15 cellular contexts compared by ENCODE assay signal in the genomic region with DNA sequence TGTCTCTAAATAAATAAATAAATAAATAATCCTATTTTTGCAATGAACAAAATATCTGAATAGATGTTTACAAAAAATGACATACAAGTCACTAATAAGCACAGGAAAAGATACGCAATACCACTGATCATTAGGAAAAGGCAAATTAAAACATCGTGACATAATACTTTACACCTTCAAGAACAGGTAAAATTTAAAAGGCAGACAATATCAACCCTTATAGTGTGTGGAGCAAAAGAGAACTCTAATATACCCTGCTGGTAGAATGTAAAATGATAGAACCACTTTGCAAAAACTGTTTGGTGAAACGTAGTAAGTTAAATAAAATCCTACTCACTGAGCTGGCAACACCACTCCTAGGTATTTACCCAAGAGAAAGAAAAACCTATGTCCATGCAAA.
DNase-seq lines count a peak whose midpoint lies in the region; ATAC-seq and TF ChIP-seq lines count a peak whose summit lies in the region.
"Had no signal": no experiment of that assay in that cellular context is flagged by ENCODE, and none has a peak within 500 bp of the region (broad histone marks: within the 10 kb centered on the region; RNA-seq: fewer than 3 reads in every experiment).

No MANE protein-coding gene starts in this region.

- peaks cover 4% of the 10 kb centered on the region for H3K4me1 Mint-ChIP-seq in activated naive CD4-positive, alpha-beta T cell treated with anti-CD3 and anti-CD28 coated beads, Interleukin-2, amount 50 U/mL, for 24 hours
- H3K4me1 Mint-ChIP-seq in endothelial cell (ENCODE audit: unreplicated experiment): no peaks in the 10 kb centered on the region
- H3K4me1 Mint-ChIP-seq: IgD-negative memory B cell had no signal

- no peak overlapping the region for H2AK5ac ChIP-seq in IMR-90 (ENCODE audit: low read depth, low read length)

- H2BK5ac ChIP-seq in IMR-90 (ENCODE audit: low read depth, low read length, poor library complexity, severe bottlenecking): no peak overlapping the region

- H3K18ac ChIP-seq in IMR-90 (ENCODE audit: low read depth, low read length): no peak overlapping the region; the same call in 1 of the 2 replicates

- in situ Hi-C loops in IMR-90 (cut with MboI; ENCODE audit: low sequenced_read_pairs): no loop called here

- H3K27me3 Mint-ChIP-seq in activated naive CD4-positive, alpha-beta T cell treated with anti-CD3 and anti-CD28 coated beads, Interleukin-2, amount 50 U/mL, for 24 hours: no peaks in the 10 kb centered on the region
- H3K27me3 Mint-ChIP-seq in endothelial cell (ENCODE audit: unreplicated experiment): no peaks in the 10 kb centered on the region
- H3K27me3 Mint-ChIP-seq: CD4-positive, CD25-positive, alpha-beta regulatory T cell; CD8-positive, alpha-beta memory T cell; IgD-negative memory B cell had no signal

- no peaks in the 10 kb centered on the region for H3K27me3 ChIP-seq in IMR-90 (ENCODE audit: control insufficient read depth, insufficient read depth, low read length)
- H3K27me3 ChIP-seq: BE2C had no signal

- no peak overlapping the region for H2BK120ac ChIP-seq in IMR-90 (ENCODE audit: low read depth, low read length)

- no peak overlapping the region for H3K23ac ChIP-seq in IMR-90 (ENCODE audit: low read depth, low read length)

- no peak overlapping the region for H3K27ac ChIP-seq in IMR-90 (ENCODE audit: insufficient read depth, low read length)

- no peak overlapping the region for H2BK20ac ChIP-seq in IMR-90 (ENCODE audit: low read depth, low read length)

- dilution Hi-C loops in IMR-90 (cut with HindIII; ENCODE audit: low sequenced_read_pairs, unreplicated experiment): no loop called here

- H3K4ac ChIP-seq in IMR-90 (ENCODE audit: low read depth, low read length): no peak overlapping the region

- intact Hi-C loops in IMR-90 (cut with micrococcal nuclease): no loop called here

- H2AK9ac ChIP-seq in IMR-90 (replicated peaks; ENCODE audit: low read depth, low read length, poor library complexity): no peak overlapping the region

- peaks cover 2% of the 10 kb centered on the region; the same call in 1 of the 2 replicates for H3K4me1 ChIP-seq in IMR-90 (ENCODE audit: control insufficient read depth, insufficient read depth, low read length)
- H3K4me1 ChIP-seq: BE2C had no signal

- no peak overlapping the region for H3K4me3 ChIP-seq in IMR-90 (ENCODE audit: insufficient read depth, low read depth, low read length)

- WGBS in IMR-90 (ENCODE audit: extremely low coverage in 2 of 2, insufficient read length in 1 of 2), 2 experiments: no CpG with 5 or more reads among the region's 3 CpGs

- H3K36me3 Mint-ChIP-seq in activated naive CD4-positive, alpha-beta T cell treated with anti-CD3 and anti-CD28 coated beads, Interleukin-2, amount 50 U/mL, for 24 hours: peaks cover 8% of the 10 kb centered on the region
- H3K36me3 Mint-ChIP-seq in activated naive CD4-positive, alpha-beta T cell treated with anti-CD3 and anti-CD28 coated beads, Interleukin-2, amount 50 U/mL, for 72 hours: peaks cover 10 to 20% of the 10 kb centered on the region in 2 donors
- H3K36me3 Mint-ChIP-seq in endothelial cell (ENCODE audit: low read depth, unreplicated experiment): peaks cover 65% of the 10 kb centered on the region

- H3K9me3 Mint-ChIP-seq in activated naive CD4-positive, alpha-beta T cell treated with anti-CD3 and anti-CD28 coated beads, Interleukin-2, amount 50 U/mL, for 24 hours: no peaks in the 10 kb centered on the region
- no peaks in the 10 kb centered on the region for H3K9me3 Mint-ChIP-seq in activated naive CD4-positive, alpha-beta T cell treated with anti-CD3 and anti-CD28 coated beads, Interleukin-2, amount 50 U/mL, for 72 hours
- H3K9me3 Mint-ChIP-seq in endothelial cell (ENCODE audit: unreplicated experiment): no peaks in the 10 kb centered on the region
- H3K9me3 Mint-ChIP-seq: CD4-positive, CD25-positive, alpha-beta regulatory T cell; CD8-positive, alpha-beta memory T cell; H9; IgD-negative memory B cell had no signal

- no peak for TF ChIP-seq RAD21 in IMR-90 (IDR thresholded peaks at IDR 0.05; ENCODE audit: low read length)

- peaks cover 26 to 33% of the 10 kb centered on the region in 2 experiments for H3K79me1 ChIP-seq in IMR-90 (ENCODE audit: low read depth in 1 of 2, low read length in 2 of 2)

- no peak overlapping the region for H3K14ac ChIP-seq in IMR-90 (replicated peaks; ENCODE audit: low read depth, low read length)

- peaks cover 35% of the 10 kb centered on the region for H3K36me3 ChIP-seq in IMR-90 (ENCODE audit: control insufficient read depth, insufficient read depth, low read length)

- no peak for ATAC-seq in activated naive CD4-positive, alpha-beta T cell treated with anti-CD3 and anti-CD28 coated beads, Interleukin-2, amount 50 U/mL, for 72 hours
- ATAC-seq in IMR-90 (ENCODE audit: low read depth) (no peak), GM18873 (IDR thresholded peaks at IDR 0.05; ENCODE audit: low FRiP score, unreplicated experiment) (no peak)

- H3K4me2 ChIP-seq in IMR-90 (ENCODE audit: low read depth, low read length): no peak overlapping the region

- H2BK15ac ChIP-seq in IMR-90 (ENCODE audit: low read depth, low read length): 0 out of 3 replicates have a peak overlapping the region, but pooled peaks have one; percentile 8

- H2AFZ ChIP-seq in IMR-90 (replicated peaks; ENCODE audit: low read length, poor library complexity): no peak overlapping the region

- POLR2A ChIA-PET in IMR-90 (lab: Charles Lee; ENCODE audit: unreplicated experiment): no interaction called here

- H3K27ac Mint-ChIP-seq in activated naive CD4-positive, alpha-beta T cell treated with anti-CD3 and anti-CD28 coated beads, Interleukin-2, amount 50 U/mL, for 24 hours: peak overlapping the region; percentile 55
- H3K27ac Mint-ChIP-seq in activated naive CD4-positive, alpha-beta T cell treated with anti-CD3 and anti-CD28 coated beads, Interleukin-2, amount 50 U/mL, for 72 hours: no peak overlapping the region
- no peak overlapping the region for H3K27ac Mint-ChIP-seq in endothelial cell (ENCODE audit: unreplicated experiment)
- H3K27ac Mint-ChIP-seq: CD4-positive, CD25-positive, alpha-beta regulatory T cell; CD8-positive, alpha-beta memory T cell had no signal

- no TSS peak for BruUV-seq in IMR-90 (replicated peaks; lab: Mats Ljungman, UMichigan)

- H4K5ac ChIP-seq in IMR-90 (ENCODE audit: low read depth, low read length): no peak overlapping the region

- no peaks in the 10 kb centered on the region for H4K20me1 ChIP-seq in IMR-90 (ENCODE audit: insufficient read depth, low read length)

- no peak overlapping the region for H4K8ac ChIP-seq in IMR-90 (ENCODE audit: low read depth in 2 of 2, low read length in 2 of 2)

- CTCF ChIA-PET in IMR-90 (lab: Yijun Ruan, JAX): interaction anchor here (0.6 kb wide), 1 partner anchor 15 kb away, joined by 3 read pairs; no protein-coding TSS in a partner anchor

- DNase-seq in activated naive CD4-positive, alpha-beta T cell treated with anti-CD3 and anti-CD28 coated beads, Interleukin-2, amount 50 U/mL, for 72 hours (ENCODE audit: low spot score in 2 of 2): no peak
- DNase-seq in IMR-90: no peak
- no peak for DNase-seq in endothelial cell (ENCODE audit: low spot score)
- DNase-seq in EL: no peak
- DNase-seq: ACHN; BE2C; C1 segment of cervical spinal cord; CD4-positive, CD25-positive, alpha-beta regulatory T cell; CD8-positive, alpha-beta memory T cell; COR-L47; GDM1; H9 had no signal

- H4K91ac ChIP-seq in IMR-90 (ENCODE audit: insufficient read depth, low read depth, low read length): no peak overlapping the region

- no peak overlapping the region for H3K9ac ChIP-seq in IMR-90 (ENCODE audit: low read depth, low read length)

- H3K9me1 ChIP-seq in IMR-90 (ENCODE audit: insufficient read depth, low read length): no peaks in the 10 kb centered on the region; the same call in 1 of the 2 replicates

- TF ChIP-seq CTCF in IMR-90 (conservative IDR thresholded peaks at IDR 0.05; ENCODE audit: low read depth, low read length) (no peak), endothelial cell (IDR thresholded peaks at IDR 0.05; ENCODE audit: unreplicated experiment) (no peak)

- no peak overlapping the region for H3K4me3 Mint-ChIP-seq in activated naive CD4-positive, alpha-beta T cell treated with anti-CD3 and anti-CD28 coated beads, Interleukin-2, amount 50 U/mL, for 24 hours
- peak overlapping the region; percentile 8 for H3K4me3 Mint-ChIP-seq in endothelial cell (ENCODE audit: unreplicated experiment)
- H3K4me3 Mint-ChIP-seq: CD4-positive, CD25-positive, alpha-beta regulatory T cell; CD8-positive, alpha-beta memory T cell; H9; IgD-negative memory B cell had no signal

- no peak overlapping the region for H3K56ac ChIP-seq in IMR-90 (ENCODE audit: extremely low read depth, insufficient read depth, low read length)

- no peak for TF ChIP-seq POLR2A in IMR-90 (IDR thresholded peaks at IDR 0.05; ENCODE audit: low read depth, low read length)

- H3K9me3 ChIP-seq in IMR-90 (ENCODE audit: control insufficient read depth, insufficient read depth, low read length): no peaks in the 10 kb centered on the region
- H3K9me3 ChIP-seq: BE2C had no signal

TF ChIP-seq in IMR-90, 13 proteins besides CTCF, POLR2A, EP300 and RAD21 (continues in another document):
- TF ChIP-seq SMC3 (IDR thresholded peaks at IDR 0.05; ENCODE audit: low read depth, low read length): no peak
- no peak for TF ChIP-seq MAZ (IDR thresholded peaks at IDR 0.05; ENCODE audit: borderline replicate concordance, low read depth, low read length)
- no peak for TF ChIP-seq BHLHE40 (IDR thresholded peaks at IDR 0.05; ENCODE audit: low read depth, low read length)
- TF ChIP-seq, protein P1, sequence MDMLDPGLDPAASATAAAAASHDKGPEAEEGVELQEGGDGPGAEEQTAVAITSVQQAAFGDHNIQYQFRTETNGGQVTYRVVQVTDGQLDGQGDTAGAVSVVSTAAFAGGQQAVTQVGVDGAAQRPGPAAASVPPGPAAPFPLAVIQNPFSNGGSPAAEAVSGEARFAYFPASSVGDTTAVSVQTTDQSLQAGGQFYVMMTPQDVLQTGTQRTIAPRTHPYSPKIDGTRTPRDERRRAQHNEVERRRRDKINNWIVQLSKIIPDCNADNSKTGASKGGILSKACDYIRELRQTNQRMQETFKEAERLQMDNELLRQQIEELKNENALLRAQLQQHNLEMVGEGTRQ (IDR thresholded peaks at IDR 0.05; ENCODE audit: low read depth, low read length): no peak
- TF ChIP-seq CEBPB (IDR thresholded peaks at IDR 0.05; ENCODE audit: low read depth, low read length): no peak
- TF ChIP-seq CHD1 (IDR thresholded peaks at IDR 0.05; ENCODE audit: low read depth, low read length): no peak
- TF ChIP-seq RCOR1 (IDR thresholded peaks at IDR 0.05; ENCODE audit: insufficient replicate concordance, low read length): no peak
- TF ChIP-seq MXI1 (IDR thresholded peaks at IDR 0.05; ENCODE audit: borderline replicate concordance, low read depth, low read length): no peak
